3 cellular contexts compared by ENCODE assay signal in the genomic region with DNA sequence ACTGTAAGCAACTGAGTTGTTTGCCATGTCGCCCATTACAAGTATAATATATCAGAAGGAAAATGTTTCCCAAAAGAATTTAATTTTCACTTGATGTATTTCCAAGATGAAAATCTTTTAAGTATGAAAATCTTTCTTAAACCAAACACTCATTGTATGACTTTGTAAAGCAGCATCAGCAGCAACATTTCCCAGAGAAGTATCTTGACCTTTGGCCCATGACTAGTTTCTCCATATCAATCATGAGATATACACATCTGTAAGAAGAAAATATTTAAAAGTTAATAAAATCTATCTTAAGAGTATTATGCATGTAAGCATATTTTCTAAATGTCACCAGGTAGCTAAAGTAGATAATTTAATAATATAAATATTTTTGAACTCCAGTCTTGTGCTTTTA.
TF ChIP-seq lines count a peak whose summit lies in the region.

No MANE protein-coding gene starts in this region.

TF ChIP-seq in IMR-90, 13 proteins besides CTCF, POLR2A, EP300 and RAD21:
- TF ChIP-seq RCOR1 (IDR thresholded peaks at IDR 0.05; ENCODE audit: insufficient replicate concordance, low read length) (no peak), SMC3 (IDR thresholded peaks at IDR 0.05; ENCODE audit: low read depth, low read length) (no peak), MAFK (IDR thresholded peaks at IDR 0.05; ENCODE audit: low read depth, low read length) (no peak), NFE2L2 (IDR thresholded peaks at IDR 0.05; ENCODE audit: low read depth, low read length) (no peak), MXI1 (IDR thresholded peaks at IDR 0.05; ENCODE audit: borderline replicate concordance, low read depth, low read length) (no peak), CHD1 (IDR thresholded peaks at IDR 0.05; ENCODE audit: low read depth, low read length) (no peak), CEBPB (IDR thresholded peaks at IDR 0.05; ENCODE audit: low read depth, low read length) (no peak), BHLHE40 (IDR thresholded peaks at IDR 0.05; ENCODE audit: low read depth, low read length) (no peak), RFX5 (IDR thresholded peaks at IDR 0.05; ENCODE audit: low read depth, low read length) (no peak), FOS (IDR thresholded peaks at IDR 0.05; ENCODE audit: low read depth, low read length) (no peak), MAZ (IDR thresholded peaks at IDR 0.05; ENCODE audit: borderline replicate concordance, low read depth, low read length) (no peak)
- TF ChIP-seq, protein P1, sequence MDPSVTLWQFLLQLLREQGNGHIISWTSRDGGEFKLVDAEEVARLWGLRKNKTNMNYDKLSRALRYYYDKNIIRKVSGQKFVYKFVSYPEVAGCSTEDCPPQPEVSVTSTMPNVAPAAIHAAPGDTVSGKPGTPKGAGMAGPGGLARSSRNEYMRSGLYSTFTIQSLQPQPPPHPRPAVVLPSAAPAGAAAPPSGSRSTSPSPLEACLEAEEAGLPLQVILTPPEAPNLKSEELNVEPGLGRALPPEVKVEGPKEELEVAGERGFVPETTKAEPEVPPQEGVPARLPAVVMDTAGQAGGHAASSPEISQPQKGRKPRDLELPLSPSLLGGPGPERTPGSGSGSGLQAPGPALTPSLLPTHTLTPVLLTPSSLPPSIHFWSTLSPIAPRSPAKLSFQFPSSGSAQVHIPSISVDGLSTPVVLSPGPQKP (IDR thresholded peaks at IDR 0.05; ENCODE audit: borderline replicate concordance, low read depth, low read length), result no peak
- TF ChIP-seq, protein P2, sequence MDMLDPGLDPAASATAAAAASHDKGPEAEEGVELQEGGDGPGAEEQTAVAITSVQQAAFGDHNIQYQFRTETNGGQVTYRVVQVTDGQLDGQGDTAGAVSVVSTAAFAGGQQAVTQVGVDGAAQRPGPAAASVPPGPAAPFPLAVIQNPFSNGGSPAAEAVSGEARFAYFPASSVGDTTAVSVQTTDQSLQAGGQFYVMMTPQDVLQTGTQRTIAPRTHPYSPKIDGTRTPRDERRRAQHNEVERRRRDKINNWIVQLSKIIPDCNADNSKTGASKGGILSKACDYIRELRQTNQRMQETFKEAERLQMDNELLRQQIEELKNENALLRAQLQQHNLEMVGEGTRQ (IDR thresholded peaks at IDR 0.05; ENCODE audit: low read depth, low read length), result no peak

TF ChIP-seq in K562, 482 proteins besides CTCF, POLR2A, EP300 and RAD21 (continues in another document):
- TF ChIP-seq C11orf30 (IDR thresholded peaks at IDR 0.05; ENCODE audit: low read depth) (0 out of 2 replicates have a peak, but pooled peaks have one; percentile 17), RUNX1 (IDR thresholded peaks at IDR 0.05; ENCODE audit: low read depth) (no peak), FOXP1 (CRISPR knock-in tag; IDR thresholded peaks at IDR 0.05) (no peak), SIX5 (IDR thresholded peaks at IDR 0.05; ENCODE audit: borderline replicate concordance in 1 of 2, insufficient read depth in 1 of 2, low read depth in 1 of 2, low read length in 2 of 2) (no peak), CHD1 (IDR thresholded peaks at IDR 0.05; ENCODE audit: low read length) (no peak), MTA2 (IDR thresholded peaks at IDR 0.05; ENCODE audit: low read depth) (no peak), ZBTB7A (IDR thresholded peaks at IDR 0.05; ENCODE audit: borderline replicate concordance, control insufficient read depth, low read depth, low read length) (no peak), ZNF316 (IDR thresholded peaks at IDR 0.05) (peak; percentile 55; the same call in 1 of the 2 replicates), ZNF780A (CRISPR knock-in tag; IDR thresholded peaks at IDR 0.05) (no peak), HEY1 (CRISPR knock-in tag; IDR thresholded peaks at IDR 0.05; ENCODE audit: borderline replicate concordance) (no peak), SMARCA4 (IDR thresholded peaks at IDR 0.05) (no peak)
- TF ChIP-seq, protein P3, sequence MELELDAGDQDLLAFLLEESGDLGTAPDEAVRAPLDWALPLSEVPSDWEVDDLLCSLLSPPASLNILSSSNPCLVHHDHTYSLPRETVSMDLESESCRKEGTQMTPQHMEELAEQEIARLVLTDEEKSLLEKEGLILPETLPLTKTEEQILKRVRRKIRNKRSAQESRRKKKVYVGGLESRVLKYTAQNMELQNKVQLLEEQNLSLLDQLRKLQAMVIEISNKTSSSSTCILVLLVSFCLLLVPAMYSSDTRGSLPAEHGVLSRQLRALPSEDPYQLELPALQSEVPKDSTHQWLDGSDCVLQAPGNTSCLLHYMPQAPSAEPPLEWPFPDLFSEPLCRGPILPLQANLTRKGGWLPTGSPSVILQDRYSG (tag; conservative IDR thresholded peaks at IDR 0.05; ENCODE audit: low read depth), result no peak
- TF ChIP-seq, protein P4, sequence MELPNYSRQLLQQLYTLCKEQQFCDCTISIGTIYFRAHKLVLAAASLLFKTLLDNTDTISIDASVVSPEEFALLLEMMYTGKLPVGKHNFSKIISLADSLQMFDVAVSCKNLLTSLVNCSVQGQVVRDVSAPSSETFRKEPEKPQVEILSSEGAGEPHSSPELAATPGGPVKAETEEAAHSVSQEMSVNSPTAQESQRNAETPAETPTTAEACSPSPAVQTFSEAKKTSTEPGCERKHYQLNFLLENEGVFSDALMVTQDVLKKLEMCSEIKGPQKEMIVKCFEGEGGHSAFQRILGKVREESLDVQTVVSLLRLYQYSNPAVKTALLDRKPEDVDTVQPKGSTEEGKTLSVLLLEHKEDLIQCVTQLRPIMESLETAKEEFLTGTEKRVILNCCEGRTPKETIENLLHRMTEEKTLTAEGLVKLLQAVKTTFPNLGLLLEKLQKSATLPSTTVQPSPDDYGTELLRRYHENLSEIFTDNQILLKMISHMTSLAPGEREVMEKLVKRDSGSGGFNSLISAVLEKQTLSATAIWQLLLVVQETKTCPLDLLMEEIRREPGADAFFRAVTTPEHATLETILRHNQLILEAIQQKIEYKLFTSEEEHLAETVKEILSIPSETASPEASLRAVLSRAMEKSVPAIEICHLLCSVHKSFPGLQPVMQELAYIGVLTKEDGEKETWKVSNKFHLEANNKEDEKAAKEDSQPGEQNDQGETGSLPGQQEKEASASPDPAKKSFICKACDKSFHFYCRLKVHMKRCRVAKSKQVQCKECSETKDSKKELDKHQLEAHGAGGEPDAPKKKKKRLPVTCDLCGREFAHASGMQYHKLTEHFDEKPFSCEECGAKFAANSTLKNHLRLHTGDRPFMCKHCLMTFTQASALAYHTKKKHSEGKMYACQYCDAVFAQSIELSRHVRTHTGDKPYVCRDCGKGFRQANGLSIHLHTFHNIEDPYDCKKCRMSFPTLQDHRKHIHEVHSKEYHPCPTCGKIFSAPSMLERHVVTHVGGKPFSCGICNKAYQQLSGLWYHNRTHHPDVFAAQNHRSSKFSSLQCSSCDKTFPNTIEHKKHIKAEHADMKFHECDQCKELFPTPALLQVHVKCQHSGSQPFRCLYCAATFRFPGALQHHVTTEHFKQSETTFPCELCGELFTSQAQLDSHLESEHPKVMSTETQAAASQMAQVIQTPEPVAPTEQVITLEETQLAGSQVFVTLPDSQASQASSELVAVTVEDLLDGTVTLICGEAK (IDR thresholded peaks at IDR 0.05), result no peak
- TF ChIP-seq, protein P4 (CRISPR knock-in tag; IDR thresholded peaks at IDR 0.05), result no peak

TF ChIP-seq in GM12891, 5 proteins besides CTCF, POLR2A, EP300 and RAD21:
- no peak for TF ChIP-seq PAX5 (IDR thresholded peaks at IDR 0.05; ENCODE audit: insufficient read depth, low read length, severe bottlenecking)
TF ChIP-seq in GM12891: peak in this region for 0.
